10 cellular contexts compared by ENCODE assay signal in genomic region chr2:203018181-203018580, GRCh38. TPM values are rescaled to one million over a fixed set of nuclear protein-coding genes. Genes with fewer than 3 reads are reported as not detected.
DNase-seq lines count a peak whose midpoint lies in the region; ATAC-seq and TF ChIP-seq lines count a peak whose summit lies in the region.
"Had no signal": no experiment of that assay in that cellular context is flagged by ENCODE, and none has a peak within 500 bp of the region (broad histone marks: within the 10 kb centered on the region; RNA-seq: fewer than 3 reads in every experiment).

No MANE protein-coding gene starts in this region.

- no peaks in the 10 kb centered on the region for H3K36me3 ChIP-seq in iPS-20b (ENCODE audit: insufficient read depth, low read depth, low read length)

- no peak for TF ChIP-seq CTCF in GM10266 (IDR thresholded peaks at IDR 0.05; ENCODE audit: control insufficient read depth, insufficient read depth, low read depth, missing control alignments)

- no peaks in the 10 kb centered on the region for H3K27me3 Mint-ChIP-seq in activated naive CD8-positive, alpha-beta T cell treated with anti-CD3 and anti-CD28 coated beads for 36 hours
- H3K27me3 Mint-ChIP-seq in stimulated activated naive B cell treated with anti-CD40 and anti-IgM and Interleukin-4, amounts not matched to agents 10 μg/mL and 1 μg/mL and 100 μg/mL, for 72 hours, result no peaks in the 10 kb centered on the region

- no peak overlapping the region for H3K27ac ChIP-seq in iPS-20b (ENCODE audit: low read length)

- H3K9me3 Mint-ChIP-seq in activated naive CD8-positive, alpha-beta T cell treated with anti-CD3 and anti-CD28 coated beads for 36 hours, result no peaks in the 10 kb centered on the region
- H3K9me3 Mint-ChIP-seq in stimulated activated naive B cell treated with anti-CD40 and anti-IgM and Interleukin-4, amounts not matched to agents 10 μg/mL and 1 μg/mL and 100 μg/mL, for 72 hours, result no peaks in the 10 kb centered on the region

- H3K9me3 ChIP-seq in iPS-20b (ENCODE audit: insufficient read depth, low read depth, low read length), result no peaks in the 10 kb centered on the region

- H3K27me3 ChIP-seq in iPS-20b (ENCODE audit: insufficient read depth, low read length), result no peaks in the 10 kb centered on the region

- DNase-seq in HT-29 (ENCODE audit: low spot score) (peak; percentile 19), GM10266 (ENCODE audit: extremely low spot score) (no peak), GOT3 (lab: John Stamatoyannopoulos, UW) (no peak)
- DNase-seq in activated naive CD8-positive, alpha-beta T cell treated with anti-CD3 and anti-CD28 coated beads for 36 hours, result no peak
- no peak for DNase-seq in stimulated activated naive B cell treated with anti-CD40 and anti-IgM and Interleukin-4, amounts not matched to agents 10 μg/mL and 1 μg/mL and 100 μg/mL, for 72 hours
- DNase-seq: effector CD8-positive, alpha-beta T cell; HCEC 1CT; NK-92 treated with Interleukin-12 subunit alpha and Interleukin-12 subunit beta, amount 100 ng/mL, for 24 hours had no signal

- H3K4me1 ChIP-seq in iPS-20b (ENCODE audit: insufficient read depth, low read length), result peaks cover 13% of the 10 kb centered on the region; the same call in 1 of the 2 replicates

- H3K4me3 Mint-ChIP-seq in activated naive CD8-positive, alpha-beta T cell treated with anti-CD3 and anti-CD28 coated beads for 36 hours, result peak overlapping the region; percentile 66
- peak overlapping the region in 1 of 2 donors; percentile 58 for H3K4me3 Mint-ChIP-seq in stimulated activated naive B cell treated with anti-CD40 and anti-IgM and Interleukin-4, amounts not matched to agents 10 μg/mL and 1 μg/mL and 100 μg/mL, for 72 hours

- no peaks in the 10 kb centered on the region for H3K36me3 Mint-ChIP-seq in activated naive CD8-positive, alpha-beta T cell treated with anti-CD3 and anti-CD28 coated beads for 36 hours
- H3K36me3 Mint-ChIP-seq in stimulated activated naive B cell treated with anti-CD40 and anti-IgM and Interleukin-4, amounts not matched to agents 10 μg/mL and 1 μg/mL and 100 μg/mL, for 72 hours, result peaks cover 5 to 8% of the 10 kb centered on the region in 2 donors

- peaks cover 34% of the 10 kb centered on the region for H3K4me1 Mint-ChIP-seq in activated naive CD8-positive, alpha-beta T cell treated with anti-CD3 and anti-CD28 coated beads for 36 hours
- H3K4me1 Mint-ChIP-seq in stimulated activated naive B cell treated with anti-CD40 and anti-IgM and Interleukin-4, amounts not matched to agents 10 μg/mL and 1 μg/mL and 100 μg/mL, for 72 hours, result peaks cover 10 to 22% of the 10 kb centered on the region in 2 donors

- H3K9ac ChIP-seq in iPS-20b (ENCODE audit: low read depth, low read length), result no peak overlapping the region

- H3K27ac Mint-ChIP-seq in activated naive CD8-positive, alpha-beta T cell treated with anti-CD3 and anti-CD28 coated beads for 36 hours, result no peak overlapping the region
- H3K27ac Mint-ChIP-seq in stimulated activated naive B cell treated with anti-CD40 and anti-IgM and Interleukin-4, amounts not matched to agents 10 μg/mL and 1 μg/mL and 100 μg/mL, for 72 hours, result peak overlapping the region; percentile 67

- ATAC-seq in stimulated activated naive B cell treated with anti-CD40 and anti-IgM and Interleukin-4, amounts not matched to agents 10 μg/mL and 1 μg/mL and 100 μg/mL, for 72 hours (replicated peaks), result no peak
- ATAC-seq in GM18907 (IDR thresholded peaks at IDR 0.05; ENCODE audit: unreplicated experiment), result no peak

- peak overlapping the region; percentile 10; the same call in 1 of the 2 replicates for H3K4me3 ChIP-seq in iPS-20b (ENCODE audit: low read length)

RNA-seq across cellular contexts. Expression of gene NBEAL1, which starts 3.5 kb away (rescaled TPM):
- total RNA-seq in HT-29 (2014; rRNA removed; shearing (Covaris generic)), result 13.1 and 14.1 TPM in 2 replicates
- 1 to 10 TPM; 8.2 to 8.9 TPM for total RNA-seq in activated naive CD8-positive, alpha-beta T cell treated with anti-CD3 and anti-CD28 coated beads for 36 hours
